In the genomic region with DNA sequence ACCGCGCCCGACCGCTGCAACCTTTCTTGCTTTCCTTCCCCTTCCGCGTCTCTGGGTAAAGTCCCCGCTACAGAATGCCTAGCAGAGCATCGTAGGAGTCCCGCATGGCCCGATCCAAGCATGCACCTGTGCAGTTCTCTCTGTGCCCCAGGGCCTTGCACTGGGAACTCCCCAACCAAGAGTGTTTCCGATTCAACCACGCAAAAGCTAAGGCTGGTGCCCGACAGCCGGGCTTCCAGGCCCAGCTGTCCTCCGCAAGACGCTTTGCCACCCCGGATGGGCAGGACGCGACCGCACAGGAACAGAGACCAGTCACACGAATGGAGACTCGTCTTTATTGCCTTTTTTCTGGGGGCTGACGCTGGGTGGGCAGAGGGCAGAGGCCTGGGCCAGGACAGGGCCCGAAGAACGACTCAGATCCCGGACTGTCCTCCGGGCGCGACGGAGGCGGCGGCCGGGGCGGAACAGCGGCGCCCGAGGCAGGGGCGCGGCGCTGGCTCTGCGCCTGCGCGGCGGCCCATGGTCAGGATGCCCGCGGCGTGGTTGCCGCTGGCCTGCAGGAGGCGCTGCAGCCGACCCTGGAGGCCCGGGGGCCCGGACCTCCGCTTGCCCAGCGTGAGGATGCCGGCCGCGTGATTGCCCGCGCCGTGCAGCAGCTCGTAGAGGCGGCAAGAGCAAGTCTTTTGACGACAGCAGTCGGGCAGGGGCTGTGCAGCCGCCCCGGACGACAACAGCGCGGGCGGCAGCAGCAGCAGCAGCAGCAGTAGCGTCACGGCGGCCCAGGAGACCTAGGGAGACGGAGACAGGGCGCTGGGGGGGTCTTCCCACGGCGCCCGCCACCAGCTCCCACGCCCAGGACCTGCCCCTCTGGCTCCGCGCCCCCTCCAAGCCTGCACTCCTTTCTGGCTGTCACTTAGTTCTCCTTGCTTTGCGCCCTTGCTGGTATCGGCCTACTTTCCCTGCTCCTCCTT, we compare ENCODE assay signal across 8 cellular contexts. TPM values are rescaled to one million over a fixed set of nuclear protein-coding genes. Genes with fewer than 3 reads are reported as not detected.
DNase-seq lines count a peak whose midpoint lies in the region; ATAC-seq, FAIRE-seq and TF ChIP-seq lines count a peak whose summit lies in the region.

No MANE protein-coding gene starts in this region.

- H3K27ac Mint-ChIP-seq in memory B cell: peak overlapping the region; percentile 92

- H3K9me3 Mint-ChIP-seq in memory B cell: no peaks in the 10 kb centered on the region

- ATAC-seq in HG02970 (IDR thresholded peaks at IDR 0.05; ENCODE audit: low FRiP score, unreplicated experiment) (peak; percentile 58), memory B cell (ENCODE audit: low read depth) (peak; percentile 71)

- peak; percentile 37; the same call in 1 of the 2 replicates for TF ChIP-seq POLR2A in GM12892 (IDR thresholded peaks at IDR 0.05; ENCODE audit: low read depth, low read length)

- H3K27me3 Mint-ChIP-seq in memory B cell: no peaks in the 10 kb centered on the region

- peak; percentile 98 for FAIRE-seq in GM12892 (lab: Jason Lieb, UNC)

- peaks cover 25% of the 10 kb centered on the region for H3K4me1 Mint-ChIP-seq in memory B cell

- H3K4me3 Mint-ChIP-seq in memory B cell: peak overlapping the region; percentile 93

- H3K36me3 Mint-ChIP-seq in memory B cell: no peaks in the 10 kb centered on the region

- DNase-seq in GM12892 (ENCODE audit: insufficient read length) (peak; percentile 94), NCI-H460 (ENCODE audit: extremely low read depth, low read depth) (peak; percentile 53), memory B cell (ENCODE audit: low spot score in 2 of 2) (peak; percentile 80 to 88), T1000 (lab: John Stamatoyannopoulos, UW) (no peak)
- peak; percentile 81 to 84 for DNase-seq in activated CD4-positive, alpha-beta T cell treated with anti-CD3 and anti-CD28 coated beads, Interleukin-2, amount 50 U/mL, for 48 hours
- peak; percentile 57 for DNase-seq in effector CD8-positive, alpha-beta T cell (lab: John Stamatoyannopoulos, UW)
- peak; percentile 70 to 75 (median 71) for DNase-seq in stimulated activated CD4-positive, alpha-beta T cell treated with anti-CD3 and anti-CD28 coated beads, TNF-alpha, amount 100 ng/mL, for 48 hours (ENCODE audit: low read depth in 3 of 3)

RNA-seq across cellular contexts. Expression of a gene that starts 1.2 kb away (rescaled TPM):
- polyA plus RNA-seq in GM12892 (2012; ENCODE audit: missing spikeins): not detected
- total RNA-seq in NCI-H460 (2014; rRNA removed; shearing (Covaris generic)): not detected in 2 replicates
- not detected in 2 replicates for polyA plus RNA-seq in NCI-H460 (2014; cell fraction: nucleus; rRNA removed)

RNA-seq across cellular contexts. Expression of a gene that starts 3.1 kb away (rescaled TPM):
- polyA plus RNA-seq in GM12892 (2012; ENCODE audit: missing spikeins): 0.59 TPM
- 0.05 TPM in 1 of 2 replicates, not detected in the other for total RNA-seq in NCI-H460 (2014; rRNA removed; shearing (Covaris generic))
- 0.19 and 0.23 TPM in 2 replicates for polyA plus RNA-seq in NCI-H460 (2014; cell fraction: nucleus; rRNA removed)

RNA-seq across cellular contexts. Expression of a gene that starts 10.3 kb away (rescaled TPM):
- polyA plus RNA-seq in GM12892 (2012; ENCODE audit: missing spikeins): 9.5 TPM
- total RNA-seq in NCI-H460 (2014; rRNA removed; shearing (Covaris generic)): 13.3 and 13.9 TPM in 2 replicates
- 58.6 and 71.9 TPM in 2 replicates for polyA plus RNA-seq in NCI-H460 (2014; cell fraction: nucleus; rRNA removed)

RNA-seq across cellular contexts. Expression of a gene that starts 29.2 kb away (rescaled TPM):
- 34.2 TPM for polyA plus RNA-seq in GM12892 (2012; ENCODE audit: missing spikeins)
- total RNA-seq in NCI-H460 (2014; rRNA removed; shearing (Covaris generic)): 66.0 and 66.5 TPM in 2 replicates
- 43.7 and 99.5 TPM in 2 replicates for polyA plus RNA-seq in NCI-H460 (2014; cell fraction: nucleus; rRNA removed)
